16 cellular contexts compared by ENCODE assay signal in the genomic region with DNA sequence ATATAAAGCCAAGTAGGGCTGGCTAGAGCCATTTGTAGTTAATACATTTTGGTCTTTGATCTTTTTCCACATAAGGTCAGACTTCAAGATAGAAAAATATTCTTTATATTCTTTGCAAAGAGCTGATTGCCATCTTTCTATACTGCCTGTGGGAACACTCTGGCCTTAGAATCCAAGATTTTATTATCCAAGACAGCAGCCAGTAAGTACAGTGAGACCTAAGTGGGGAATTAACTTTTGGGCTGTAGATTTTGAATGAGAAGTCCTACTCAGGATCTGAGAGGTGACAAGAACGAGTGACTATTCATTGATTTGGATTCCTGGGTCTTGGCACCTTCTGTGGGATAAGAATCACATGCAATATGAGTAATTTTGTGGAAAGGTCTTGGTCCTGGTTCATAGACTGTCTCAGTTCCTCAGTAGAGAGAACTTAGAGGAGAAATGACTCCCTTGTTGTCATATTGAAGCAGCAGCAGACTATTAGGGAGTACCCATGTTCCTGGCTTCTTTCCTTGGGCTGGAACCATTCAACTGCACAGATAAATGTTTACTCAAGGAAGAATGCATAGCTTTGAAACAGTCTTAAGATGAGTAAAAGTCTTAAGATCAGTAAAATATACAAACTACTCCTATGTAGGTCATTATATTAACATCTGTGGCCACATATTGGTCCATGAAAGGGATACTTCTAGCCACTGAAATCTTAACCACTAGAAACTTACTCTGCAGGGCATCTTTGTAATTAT.
DNase-seq lines count a peak whose midpoint lies in the region; ATAC-seq, FAIRE-seq and TF ChIP-seq lines count a peak whose summit lies in the region.
"Had no signal": no experiment of that assay in that cellular context is flagged by ENCODE, and none has a peak within 500 bp of the region (broad histone marks: within the 10 kb centered on the region; RNA-seq: fewer than 3 reads in every experiment).

No MANE protein-coding gene starts in this region.

- DNase-seq in GM12891 (ENCODE audit: insufficient read length, low spot score) (no peak), GM12878 (ENCODE audit: low read depth, low spot score) (no peak), kidney glomerular epithelial cell (lab: John Stamatoyannopoulos, UW) (peak; percentile 76), small intestine (no peak), NCI-H1417 (lab: John Stamatoyannopoulos, UW) (no peak), dorsolateral prefrontal cortex (no peak)
- DNase-seq: effector memory CD8-positive, alpha-beta T cell; hippocampal formation; NCI-H2081 treated with DMSO at 0.1 percent for 48 hours; SHP77 treated with DMSO at 0.1 percent for 48 hours had no signal

- FAIRE-seq in GM12891 (lab: Jason Lieb, UNC) (no peak), GM12878 (lab: Jason Lieb, UNC) (no peak), small intestine (lab: Jason Lieb, UNC) (no peak)
- FAIRE-seq: urothelium cell line had no signal

- TF ChIP-seq CTCF in GM12878 (IDR thresholded peaks at IDR 0.05 in 2 of 3, conservative IDR thresholded peaks at IDR 0.05 in 1 of 3; ENCODE audit: control insufficient read depth in 2 of 3, extremely low read depth in 1 of 3, insufficient read depth in 1 of 3, low read depth in 3 of 3, low read length in 3 of 3), result no peak
- no peak for TF ChIP-seq CTCF in dorsolateral prefrontal cortex (IDR thresholded peaks at IDR 0.05 in 54 of 56, conservative IDR thresholded peaks at IDR 0.05 in 2 of 56; ENCODE audit: low read depth in 1 of 56, partially characterized antibody in 56 of 56)

- in situ Hi-C loops in GM12878 (cut with MboI), result no loop called here

- H3K9me3 ChIP-seq in GM12878 (replicated peaks; ENCODE audit: control insufficient read depth, insufficient read depth, low read length), result no peaks in the 10 kb centered on the region; the same call in 2 of the 3 replicates
- H3K9me3 ChIP-seq in small intestine (ENCODE audit: control insufficient read depth, low read depth), result no peaks in the 10 kb centered on the region
- H3K9me3 ChIP-seq: BLaER1, neutrophil had no signal

- no peaks in the 10 kb centered on the region for H4K20me1 ChIP-seq in GM12878 (ENCODE audit: control insufficient read depth, insufficient read depth)
- H4K20me1 ChIP-seq: BLaER1 had no signal

- no peak overlapping the region; the same call in 1 of the 2 replicates for H2AFZ ChIP-seq in GM12878 (ENCODE audit: control insufficient read depth, low read depth, low read length)

- H3K4me1 ChIP-seq in GM12878 (ENCODE audit: control insufficient read depth, insufficient read depth, low read length) (no peaks in the 10 kb centered on the region), small intestine (ENCODE audit: control insufficient read depth in 2 of 2, insufficient read depth in 1 of 2, low read depth in 1 of 2, low read length in 1 of 2) (peaks cover 4 to 10% of the 10 kb centered on the region in 2 donors)
- H3K4me1 ChIP-seq: BLaER1 had no signal

- SMC1A ChIA-PET in GM12878 (lab: Charles Lee; ENCODE audit: uncharacterized antibody, unreplicated experiment), result interaction anchor here (1.0 to 2.3 kb wide), 21 partner anchors 9 to 653 kb away, joined by 3 to 17 read pairs (median 4); no protein-coding TSS in a partner anchor

- no peak overlapping the region for H3K4me2 ChIP-seq in GM12878 (ENCODE audit: control insufficient read depth, insufficient read depth)
- H3K4me2 ChIP-seq: BLaER1 had no signal

- no peak overlapping the region for H3K9ac ChIP-seq in GM12878 (ENCODE audit: control insufficient read depth, insufficient read depth, low read length)
- H3K9ac ChIP-seq: BLaER1 had no signal

- H3K36me3 ChIP-seq in GM12878 (ENCODE audit: control insufficient read depth in 2 of 2, insufficient read depth in 2 of 2, low read length in 1 of 2) (no peaks in the 10 kb centered on the region), small intestine (ENCODE audit: control insufficient read depth in 2 of 2, insufficient read depth in 2 of 2, low read length in 2 of 2) (no peaks in the 10 kb centered on the region)
- H3K36me3 ChIP-seq: BLaER1, neutrophil had no signal

- CTCF ChIA-PET in GM12878 (lab: Yijun Ruan, JAX), result interaction anchor here (1.1 to 2.0 kb wide), 4 partner anchors 9 to 229 kb away, joined by 3 to 6 read pairs (median 4); no protein-coding TSS in a partner anchor

- intact Hi-C loops in GM12878 (cut with micrococcal nuclease; ENCODE audit: unreplicated experiment), result no loop called here
- intact Hi-C loops in dorsolateral prefrontal cortex (cut with DNase I), result no loop called here

- no peaks in the 10 kb centered on the region for H3K79me2 ChIP-seq in GM12878 (ENCODE audit: control insufficient read depth, insufficient read depth, low read length)

- ATAC-seq in GM12878 (peak; percentile 53), GM18909 (IDR thresholded peaks at IDR 0.05; ENCODE audit: poor library complexity, unreplicated experiment) (no peak), GM18502 (IDR thresholded peaks at IDR 0.05; ENCODE audit: poor library complexity, unreplicated experiment) (no peak)
- ATAC-seq: effector memory CD8-positive, alpha-beta T cell had no signal

- POLR2A ChIA-PET in GM12878 (lab: Charles Lee), result interaction anchor here (0.7 to 2.2 kb wide), 6 partner anchors 9 to 649 kb away, joined by 3 to 7 read pairs (median 4); no protein-coding TSS in a partner anchor

- no peak for TF ChIP-seq RAD21 in GM12878 (IDR thresholded peaks at IDR 0.05; ENCODE audit: insufficient read depth, low read depth, low read length)

- BruUV-seq in GM12878 (replicated peaks; lab: Mats Ljungman, UMichigan), result no TSS peak

- RAD21 ChIA-PET in GM12878 (lab: Charles Lee; ENCODE audit: unreplicated experiment), result interaction anchor here (0.7 to 1.9 kb wide), 17 partner anchors 10 to 239 kb away, joined by 3 to 11 read pairs (median 4); no protein-coding TSS in a partner anchor

- no peak for TF ChIP-seq POLR2A in GM12891 (IDR thresholded peaks at IDR 0.05; ENCODE audit: low read depth, low read length)
- no peak for TF ChIP-seq POLR2A in GM12878 (IDR thresholded peaks at IDR 0.05; ENCODE audit: low read depth, low read length)

- H3K4me3 ChIP-seq in GM12878, result no peak overlapping the region
- H3K4me3 ChIP-seq in small intestine (ENCODE audit: low read depth in 1 of 2, low read length in 2 of 2), result no peak overlapping the region
- no peak overlapping the region for H3K4me3 ChIP-seq in dorsolateral prefrontal cortex
- H3K4me3 ChIP-seq: BLaER1, lung had no signal

- H3K27ac ChIP-seq in GM12878 (ENCODE audit: control insufficient read depth, insufficient read depth) (no peak overlapping the region), small intestine (ENCODE audit: low read depth in 1 of 2, low read length in 1 of 2) (peak overlapping the region; percentile 36 to 65), dorsolateral prefrontal cortex (no peak overlapping the region)
- H3K27ac ChIP-seq: BLaER1, neutrophil had no signal

- WGBS in GM12878 (ENCODE audit: insufficient coverage, insufficient replicate concordance, low lambda C conversion rate, missing lambda C conversion rate), result 82% methylated on average over 1 of the region's 1 CpG
- WGBS in small intestine, 3 donors, result 35 to 59% (median 36%) methylated on average over 1 of the region's 1 CpG

- no peak for TF ChIP-seq EP300 in GM12878 (IDR thresholded peaks at IDR 0.05; ENCODE audit: borderline replicate concordance in 1 of 2, control insufficient read depth in 1 of 2, low read depth in 2 of 2, low read length in 2 of 2)

- H3K27me3 ChIP-seq in GM12878 (replicated peaks in 1 of 2; ENCODE audit: control insufficient read depth in 2 of 2, insufficient read depth in 2 of 2, low read length in 1 of 2), result no peaks in the 10 kb centered on the region
- H3K27me3 ChIP-seq in small intestine (ENCODE audit: control insufficient read depth in 2 of 2, insufficient read depth in 2 of 2, low read length in 2 of 2), result no peaks in the 10 kb centered on the region
- H3K27me3 ChIP-seq in dorsolateral prefrontal cortex, result no peaks in the 10 kb centered on the region
- H3K27me3 ChIP-seq: BLaER1, neutrophil had no signal

TF ChIP-seq in GM12891, 5 proteins besides CTCF, POLR2A, EP300 and RAD21:
- TF ChIP-seq SPI1 (IDR thresholded peaks at IDR 0.05; ENCODE audit: low read depth, low read length) (peak; percentile 66), POU2F2 (IDR thresholded peaks at IDR 0.05; ENCODE audit: low read depth, low read length) (no peak)

TF ChIP-seq in GM12878, 131 proteins besides CTCF, POLR2A, EP300 and RAD21:
- TF ChIP-seq SPI1 (IDR thresholded peaks at IDR 0.05; ENCODE audit: borderline replicate concordance, insufficient read depth, low read depth, low read length) (peak; percentile 59; the same call in 1 of the 2 replicates), SUPT20H (IDR thresholded peaks at IDR 0.05; ENCODE audit: borderline replicate concordance, control insufficient read depth, low read depth, low read length) (no peak), ASH2L (IDR thresholded peaks at IDR 0.05; ENCODE audit: borderline replicate concordance, low read depth) (no peak)

Comparison
In these comparisons a context has a peak if more than half of its experiments do, and no peak if none do; other contexts are left out.
1. H3K27ac ChIP-seq: peak in small intestine (2 of 2); none in GM12878 (single experiment) and dorsolateral prefrontal cortex (0 of 59).